8 cellular contexts compared by ENCODE assay signal in genomic region chr16:21656795-21657768, GRCh38. TPM values are rescaled to one million over a fixed set of nuclear protein-coding genes. Genes with fewer than 3 reads are reported as not detected.
DNase-seq lines count a peak whose midpoint lies in the region; ATAC-seq, FAIRE-seq and TF ChIP-seq lines count a peak whose summit lies in the region.

No MANE protein-coding gene starts in this region.

- H4K91ac ChIP-seq in mesenchymal stem cell (ENCODE audit: low read length): no peak overlapping the region

- no peak overlapping the region for H2BK12ac ChIP-seq in mesenchymal stem cell (ENCODE audit: low read length in 2 of 2)

- H3K4ac ChIP-seq in mesenchymal stem cell (ENCODE audit: low read depth in 1 of 2, low read length in 2 of 2): no peak overlapping the region

- no peak overlapping the region for H3K9ac ChIP-seq in SK-N-MC (ENCODE audit: insufficient read length)
- H3K9ac ChIP-seq in mesenchymal stem cell (ENCODE audit: low read length): peak overlapping the region; percentile 31

- no peak overlapping the region for H3K27ac ChIP-seq in SK-N-MC
- H3K27ac ChIP-seq in coronary artery: no peak overlapping the region
- no peak overlapping the region for H3K27ac ChIP-seq in mesenchymal stem cell (ENCODE audit: low read length, poor library complexity, severe bottlenecking)

- no peaks in the 10 kb centered on the region for H3K27me3 ChIP-seq in mesenchymal stem cell (ENCODE audit: control insufficient read depth in 1 of 2, insufficient read depth in 1 of 2, low read length in 2 of 2)

- no peak overlapping the region for H4K8ac ChIP-seq in mesenchymal stem cell (ENCODE audit: low read length)

- no peaks in the 10 kb centered on the region for H3K27me3 Mint-ChIP-seq in IgD-negative memory B cell

- 37% methylated on average over 2 of the region's 4 CpGs for WGBS in mesenchymal stem cell

- DNase-seq in DMS53 treated with DMSO at 0.1 percent for 48 hours (lab: John Stamatoyannopoulos, UW; ENCODE audit: unreplicated experiment) (peak; percentile 53), SK-N-MC (ENCODE audit: low read depth, low spot score) (peak; percentile 45), coronary artery (ENCODE audit: low spot score) (no peak), mesenchymal stem cell (peak; percentile 69)

- H2BK5ac ChIP-seq in mesenchymal stem cell (ENCODE audit: low read depth, low read length, poor library complexity, severe bottlenecking): no peak overlapping the region

- no peak overlapping the region for H3K14ac ChIP-seq in mesenchymal stem cell (ENCODE audit: low read length in 2 of 2)

- peak; percentile 54 for TF ChIP-seq CTCF in coronary artery (IDR thresholded peaks at IDR 0.05)

- no peak overlapping the region for H2AK5ac ChIP-seq in mesenchymal stem cell (ENCODE audit: low read length, severe bottlenecking)

- H3K4me1 ChIP-seq in mesenchymal stem cell (ENCODE audit: control insufficient read depth, insufficient read depth, low read depth, low read length): peaks cover 2% of the 10 kb centered on the region

- peak overlapping the region; percentile 60 to 81 (median 65) for H3K4me3 Mint-ChIP-seq in IgD-negative memory B cell

- H3K36me3 ChIP-seq in SK-N-MC (ENCODE audit: insufficient read depth, low read length) (peaks cover 21% of the 10 kb centered on the region), mesenchymal stem cell (ENCODE audit: control insufficient read depth in 1 of 2, insufficient read depth in 2 of 2, low read depth in 1 of 2, low read length in 2 of 2) (peaks cover 6 to 50% of the 10 kb centered on the region in 2 experiments)

- no peak overlapping the region for H2BK120ac ChIP-seq in mesenchymal stem cell (ENCODE audit: low read depth, low read length)

- no peak overlapping the region for H3K4me2 ChIP-seq in mesenchymal stem cell (ENCODE audit: low read length, poor library complexity, severe bottlenecking)

- peak; percentile 93 for FAIRE-seq in A204.1 (lab: Jason Lieb, UNC)

- no peak overlapping the region for H3K4me3 ChIP-seq in SK-N-MC
- no peak overlapping the region for H3K4me3 ChIP-seq in coronary artery
- no peak overlapping the region for H3K4me3 ChIP-seq in mesenchymal stem cell (ENCODE audit: insufficient read depth in 1 of 2, low read depth in 1 of 2, low read length in 2 of 2)

- H3K18ac ChIP-seq in mesenchymal stem cell (ENCODE audit: low read depth in 1 of 2, low read length in 2 of 2): no peak overlapping the region

- no peak overlapping the region for H2AFZ ChIP-seq in mesenchymal stem cell (ENCODE audit: low read depth, low read length)

- peaks cover 1% of the 10 kb centered on the region for H3K36me3 Mint-ChIP-seq in IgD-negative memory B cell

- H3K9me3 Mint-ChIP-seq in IgD-negative memory B cell: no peaks in the 10 kb centered on the region

- H3K27ac Mint-ChIP-seq in IgD-negative memory B cell: peak overlapping the region; percentile 63 to 90 (median 79)

- H3K79me1 ChIP-seq in mesenchymal stem cell (replicated peaks; ENCODE audit: low read length, poor library complexity, severe bottlenecking): peaks cover 18% of the 10 kb centered on the region

- no peak overlapping the region for H2BK15ac ChIP-seq in mesenchymal stem cell (ENCODE audit: low read depth, poor library complexity, severe bottlenecking)

- no peak for ATAC-seq in HG03175 (IDR thresholded peaks at IDR 0.05; ENCODE audit: unreplicated experiment)
- no peak for ATAC-seq in HG02588 (IDR thresholded peaks at IDR 0.05; ENCODE audit: unreplicated experiment)

- H3K9me3 ChIP-seq in SK-N-MC (ENCODE audit: low read depth, low read length) (no peaks in the 10 kb centered on the region), mesenchymal stem cell (ENCODE audit: control insufficient read depth, low read length) (no peaks in the 10 kb centered on the region)

- H3K4me1 Mint-ChIP-seq in IgD-negative memory B cell: peaks cover 46 to 62% (median 59%) of the 10 kb centered on the region in 3 donors

- H3K23ac ChIP-seq in mesenchymal stem cell (ENCODE audit: low read length in 2 of 2): no peak overlapping the region

RNA-seq across cellular contexts. Expression of gene IGSF6, which starts 4.7 kb away (rescaled TPM):
- polyA plus RNA-seq in IgD-negative memory B cell: 0.31 TPM
- not detected for polyA plus RNA-seq in mesenchymal stem cell (2013, experiment 1 of 2)
- polyA plus RNA-seq in mesenchymal stem cell (2013, experiment 2 of 2): not detected

RNA-seq across cellular contexts. Expression of gene OTOA, which starts 6.7 kb away (rescaled TPM):
- not detected for polyA plus RNA-seq in IgD-negative memory B cell
- 0.01 TPM for polyA plus RNA-seq in mesenchymal stem cell (2013, experiment 1 of 2)
- 0.01 TPM for polyA plus RNA-seq in mesenchymal stem cell (2013, experiment 2 of 2)

RNA-seq across cellular contexts. Expression of gene METTL9, which starts 57.7 kb away (rescaled TPM):
- polyA plus RNA-seq in IgD-negative memory B cell: 78.5 TPM
- 113 TPM for polyA plus RNA-seq in mesenchymal stem cell (2013, experiment 1 of 2)
- polyA plus RNA-seq in mesenchymal stem cell (2013, experiment 2 of 2): 117 TPM
